Comparison of ENCODE assay signal across 8 cellular contexts in the genomic region with DNA sequence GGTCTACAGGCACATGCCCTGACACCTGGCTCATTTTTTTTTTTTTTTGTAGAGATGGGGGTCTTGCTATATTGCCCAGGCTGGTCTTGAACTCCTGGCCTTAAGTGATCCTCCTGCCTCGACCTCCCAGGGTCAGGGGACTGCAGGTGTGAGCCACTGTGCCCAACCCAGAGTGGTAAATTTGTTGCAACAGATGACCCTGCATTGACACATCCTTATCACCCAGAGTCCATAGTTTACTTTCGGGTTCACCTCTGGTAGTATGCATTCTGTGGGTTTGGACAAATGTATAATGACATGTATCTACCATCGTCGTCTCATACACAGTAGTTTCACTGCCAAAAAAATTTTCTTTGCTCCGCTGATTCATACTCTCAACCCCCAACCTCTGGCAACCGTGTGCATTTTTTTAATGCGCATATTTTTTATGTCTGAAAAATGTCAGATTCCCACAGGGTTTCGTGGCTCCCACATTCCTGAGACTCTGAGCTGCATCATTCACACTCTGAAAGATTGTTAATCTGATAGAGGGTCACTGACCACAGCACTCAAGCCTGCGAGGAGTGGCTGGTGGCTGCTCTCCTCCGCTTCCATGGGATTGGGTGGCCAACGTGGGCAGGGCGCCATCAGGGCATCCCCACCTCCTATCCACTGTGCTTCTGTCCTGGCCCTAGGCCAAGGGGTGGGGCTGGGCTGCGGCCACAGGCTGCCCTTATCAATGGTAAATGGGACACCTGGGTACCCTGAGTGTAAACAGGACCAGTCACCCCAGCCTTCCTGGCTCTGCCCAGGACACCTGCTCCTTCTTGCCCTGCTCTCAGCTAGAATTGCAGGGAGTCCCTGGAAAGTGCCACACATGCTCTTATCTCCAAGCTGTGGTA. TPM values are rescaled to one million over a fixed set of nuclear protein-coding genes. Genes with fewer than 3 reads are reported as not detected.
DNase-seq lines count a peak whose midpoint lies in the region; ATAC-seq, FAIRE-seq and TF ChIP-seq lines count a peak whose summit lies in the region.

No MANE protein-coding gene starts in this region.

- peak; percentile 88 for ATAC-seq in mucosa of descending colon
- no peak for ATAC-seq in effector memory CD8-positive, alpha-beta T cell (replicated peaks)

- H3K36me3 Mint-ChIP-seq in effector memory CD8-positive, alpha-beta T cell (ENCODE audit: insufficient read depth), result no peaks in the 10 kb centered on the region

- intact Hi-C loops in mucosa of descending colon (cut with DNase I, micrococcal nuclease), result no loop called here

- H3K27ac Mint-ChIP-seq in effector memory CD8-positive, alpha-beta T cell, result no peak overlapping the region

- no peaks in the 10 kb centered on the region for H3K36me3 ChIP-seq in mucosa of descending colon (ENCODE audit: low read depth)

- H3K27me3 Mint-ChIP-seq in effector memory CD8-positive, alpha-beta T cell, result no peaks in the 10 kb centered on the region

- no peak overlapping the region for H3K4me3 ChIP-seq in cardiac fibroblast (replicated peaks in 1 of 2; ENCODE audit: low read depth in 2 of 2, low read length in 2 of 2)
- H3K4me3 ChIP-seq in mucosa of descending colon, result no peak overlapping the region

- H3K4me3 Mint-ChIP-seq in effector memory CD8-positive, alpha-beta T cell, result no peak overlapping the region

- no peaks in the 10 kb centered on the region for H3K4me1 Mint-ChIP-seq in effector memory CD8-positive, alpha-beta T cell (ENCODE audit: low read depth in 2 of 2)

- TF ChIP-seq CTCF in cardiac fibroblast (IDR thresholded peaks at IDR 0.05; ENCODE audit: low read depth, low read length) (no peak), mucosa of descending colon (IDR thresholded peaks at IDR 0.05) (no peak), GM10266 (IDR thresholded peaks at IDR 0.05; ENCODE audit: control insufficient read depth, insufficient read depth, low read depth, missing control alignments) (no peak), D721Med (IDR thresholded peaks at IDR 0.05; ENCODE audit: insufficient read depth, missing control alignments) (no peak)

- FAIRE-seq in D721Med (lab: Jason Lieb, UNC), result no peak

- no peaks in the 10 kb centered on the region for H3K9me3 Mint-ChIP-seq in effector memory CD8-positive, alpha-beta T cell

- H3K9me3 ChIP-seq in mucosa of descending colon, result no peaks in the 10 kb centered on the region

- DNase-seq in AG08395 (ENCODE audit: low spot score), result peak; percentile 92
- DNase-seq in NCI-H1105 treated with DMSO at 0.1 percent for 48 hours (lab: John Stamatoyannopoulos, UW), result peak; percentile 3
- DNase-seq in cardiac fibroblast (ENCODE audit: low read depth in 2 of 2), result peak; percentile 94 to 97
- peak; percentile 92 to 94 (median 93) for DNase-seq in mucosa of descending colon
- DNase-seq in GM10266 (ENCODE audit: extremely low spot score), result no peak
- no peak for DNase-seq in effector memory CD8-positive, alpha-beta T cell
- DNase-seq in D341Med (ENCODE audit: low spot score), result no peak
- DNase-seq in D721Med (ENCODE audit: insufficient read length, low spot score), result no peak

- H3K4me1 ChIP-seq in mucosa of descending colon (ENCODE audit: low read depth), result peaks cover 42% of the 10 kb centered on the region

RNA-seq across cellular contexts. Expression of gene NDST1, which starts 9.6 kb away (rescaled TPM):
- total RNA-seq in mucosa of descending colon, result 10 to 100 TPM; 58.1 to 66.5 (median 60.6) TPM

Comparison
In these comparisons a context has a peak if more than half of its experiments do, and no peak if none do; other contexts are left out.
1. DNase-seq: peak in AG08395 (single experiment), NCI-H1105 treated with DMSO at 0.1 percent for 48 hours (single experiment), cardiac fibroblast (2 of 2) and mucosa of descending colon (3 of 3); none in GM10266 (single experiment), effector memory CD8-positive, alpha-beta T cell (0 of 3), D341Med (single experiment) and D721Med (single experiment).